1 cellular context compared by ENCODE assay signal in genomic region chr2:169001116-169001815, GRCh38.
TF ChIP-seq lines count a peak whose summit lies in the region.

No MANE protein-coding gene starts in this region.

TF ChIP-seq in GM23338, 12 proteins besides CTCF, POLR2A, EP300 and RAD21 (continued from another document):
- TF ChIP-seq REST (IDR thresholded peaks at IDR 0.05; ENCODE audit: unreplicated experiment): no peak
- TF ChIP-seq STAT1 (IDR thresholded peaks at IDR 0.05; ENCODE audit: unreplicated experiment): no peak
- no peak for TF ChIP-seq ZNF114 (CRISPR knock-in tag; IDR thresholded peaks at IDR 0.05)
- no peak for TF ChIP-seq ZNF331 (CRISPR knock-in tag; IDR thresholded peaks at IDR 0.05; ENCODE audit: low read depth)
- TF ChIP-seq EZH2 (IDR thresholded peaks at IDR 0.05; ENCODE audit: low read depth, unreplicated experiment): no peak
